ENCODE assay signal across 6 cellular contexts in the genomic region with DNA sequence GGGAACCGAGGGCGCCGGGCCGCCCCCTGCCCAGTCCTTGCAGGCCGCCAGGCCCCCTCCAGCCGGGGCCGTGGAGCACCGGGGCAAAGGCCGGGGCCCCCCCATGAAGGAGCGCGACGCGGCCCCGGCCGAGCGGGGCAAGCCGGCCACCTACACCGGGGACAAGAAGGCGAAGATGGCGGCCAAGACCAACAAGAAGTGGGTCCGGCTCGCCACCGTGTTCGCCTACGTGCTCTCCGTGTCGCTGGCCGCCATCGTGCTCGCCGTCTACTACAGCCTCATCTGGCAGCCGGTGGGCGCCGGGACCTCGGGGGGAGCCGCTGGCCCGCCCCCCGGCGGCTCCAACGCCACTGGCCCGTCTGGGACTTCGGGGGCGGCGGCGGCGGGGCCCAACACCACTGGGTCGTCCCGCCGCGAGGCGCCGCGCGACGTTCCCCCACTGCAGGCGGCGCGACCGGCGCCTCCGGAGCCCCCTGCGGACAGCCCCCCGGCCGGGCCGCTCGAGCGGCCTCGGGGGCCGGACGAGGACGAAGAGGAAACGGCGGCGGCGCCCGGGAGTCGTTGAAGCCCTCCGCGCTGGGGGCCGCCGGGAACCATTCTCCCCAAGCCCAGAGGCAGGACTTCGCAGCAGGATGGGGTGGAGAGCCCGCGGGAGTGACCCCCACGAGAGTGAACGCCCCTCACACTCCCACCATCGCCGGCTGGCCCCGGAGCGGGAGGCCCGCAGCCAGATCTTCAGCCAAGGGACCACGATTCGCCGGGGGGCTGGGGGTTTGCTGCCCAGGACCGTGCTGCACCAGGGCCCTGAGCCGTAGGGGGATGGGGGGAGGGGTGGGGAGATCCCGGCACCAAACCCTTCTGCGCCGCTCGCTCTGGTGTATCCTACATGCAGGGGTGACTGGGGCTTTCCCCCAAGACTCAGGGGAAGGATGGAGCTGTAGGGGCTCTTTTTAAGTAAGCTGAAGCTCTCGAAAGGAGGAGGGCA. TPM values are rescaled to one million over a fixed set of nuclear protein-coding genes. Genes with fewer than 3 reads are reported as not detected.
DNase-seq lines count a peak whose midpoint lies in the region; ATAC-seq and TF ChIP-seq lines count a peak whose summit lies in the region.

No MANE protein-coding gene starts in this region.

- H3K79me2 ChIP-seq in mammary epithelial cell (ENCODE audit: insufficient read depth, low read length) = peaks cover 31% of the 10 kb centered on the region

- in situ Hi-C loops in mammary epithelial cell (cut with MboI; ENCODE audit: low sequenced_read_pairs in 2 of 2) = loop anchor here in 1 of 2 donors (5.0 kb wide), 1 partner anchor 47 kb away; no protein-coding TSS in a partner anchor

- H4K20me1 ChIP-seq in mammary epithelial cell (ENCODE audit: insufficient read depth, low read length) = no peaks in the 10 kb centered on the region

- H2AFZ ChIP-seq in mammary epithelial cell (ENCODE audit: low read depth, low read length) (peak overlapping the region; percentile 51), neuron (ENCODE audit: low read depth, low read length) (no peak overlapping the region)

- DNase-seq in mammary epithelial cell = no peak
- DNase-seq in medulla oblongata (ENCODE audit: extremely low spot score) = no peak

- H3K4me1 ChIP-seq in mammary epithelial cell (ENCODE audit: insufficient read depth, low read length) (peaks cover 52% of the 10 kb centered on the region), neuron (ENCODE audit: insufficient read depth, low read length) (peaks cover 66% of the 10 kb centered on the region)

- no peak overlapping the region for H3K27ac ChIP-seq in mammary epithelial cell (ENCODE audit: insufficient read depth, low read depth, low read length)

- BruUV-seq in mammary epithelial cell (replicated peaks; lab: Mats Ljungman, UMichigan) = no TSS peak

- H3K9me3 ChIP-seq in mammary epithelial cell (replicated peaks; ENCODE audit: insufficient read depth, low read length) (no peaks in the 10 kb centered on the region), neuron (ENCODE audit: low read length) (no peaks in the 10 kb centered on the region)

- intact Hi-C loops in mammary epithelial cell (cut with micrococcal nuclease) = loop anchor here (1.0 kb wide), 2 partner anchors 14 to 44 kb away; no protein-coding TSS in a partner anchor

- ATAC-seq in GM18498 (IDR thresholded peaks at IDR 0.05; ENCODE audit: unreplicated experiment) (peak; percentile 12), HG03432 (IDR thresholded peaks at IDR 0.05; ENCODE audit: unreplicated experiment) (peak; percentile 13), HG03460 (IDR thresholded peaks at IDR 0.05; ENCODE audit: unreplicated experiment) (no peak)

- H3K36me3 ChIP-seq in mammary epithelial cell (ENCODE audit: insufficient read depth, low read length) (no peaks in the 10 kb centered on the region), neuron (ENCODE audit: insufficient read depth, low read length) (no peaks in the 10 kb centered on the region)

- H3K4me2 ChIP-seq in mammary epithelial cell (ENCODE audit: insufficient read depth, low read depth, low read length) = peak overlapping the region; percentile 92

- no peaks in the 10 kb centered on the region for H3K27me3 ChIP-seq in mammary epithelial cell (ENCODE audit: insufficient read depth, low read length)
- peaks cover 9% of the 10 kb centered on the region for H3K27me3 ChIP-seq in neuron (ENCODE audit: insufficient read depth, low read length)

- H3K4me3 ChIP-seq in mammary epithelial cell (replicated peaks in 1 of 3; ENCODE audit: insufficient read depth in 1 of 3, low read depth in 2 of 3, low read length in 3 of 3) = peak overlapping the region; percentile 61 to 77 (median 64)
- peak overlapping the region; percentile 82 for H3K4me3 ChIP-seq in neuron (ENCODE audit: low read length)

- whole genome bisulfite sequencing in mammary epithelial cell (ENCODE audit: low coverage, missing lambda C conversion rate) = no CpG with 5 or more reads among the region's 101 CpGs

- no peak for TF ChIP-seq CTCF in mammary epithelial cell (conservative IDR thresholded peaks at IDR 0.05 in 1 of 2, IDR thresholded peaks at IDR 0.05 in 1 of 2; ENCODE audit: extremely low read depth in 1 of 2, insufficient read depth in 1 of 2, low read depth in 1 of 2, low read length in 2 of 2)

- peak overlapping the region; percentile 27 for H3K9ac ChIP-seq in mammary epithelial cell (ENCODE audit: insufficient read depth, low read length)

- dilution Hi-C loops in mammary epithelial cell (cut with HindIII; ENCODE audit: low sequenced_read_pairs) = loop anchor here (5.0 kb wide), 2 partner anchors 33 to 62 kb away; a partner anchor contains a TSS

- CTCF ChIA-PET in mammary epithelial cell (lab: Charles Lee; ENCODE audit: low non-redundant PET) = no interaction called here

RNA-seq across cellular contexts. Expression of a gene that starts 0.8 kb away (rescaled TPM):
- total RNA-seq in mammary epithelial cell = 10 to 100 TPM; 25.5 to 28.0 TPM
- 10.9 TPM for polyA plus RNA-seq in mammary epithelial cell
- polyA minus RNA-seq in mammary epithelial cell = 40.5 TPM

RNA-seq across cellular contexts. Expression of a gene that starts 16.5 kb away (rescaled TPM):
- total RNA-seq in mammary epithelial cell = 100 to 1,000 TPM in 1 of 2 donors, 10 to 100 TPM in 1; 67.3 to 164 TPM
- polyA plus RNA-seq in mammary epithelial cell = 7.4 TPM
- 99.0 TPM for polyA minus RNA-seq in mammary epithelial cell

RNA-seq across cellular contexts. Expression of a gene that starts 16.5 kb away (rescaled TPM):
- 1 to 10 TPM in 1 of 2 donors, under 1 TPM in 1; 0.67 to 1.4 TPM for total RNA-seq in mammary epithelial cell
- 0.97 TPM for polyA plus RNA-seq in mammary epithelial cell
- not detected for polyA minus RNA-seq in mammary epithelial cell

RNA-seq across cellular contexts. Expression of a gene that starts 26.6 kb away (rescaled TPM):
- not detected for total RNA-seq in mammary epithelial cell
- polyA plus RNA-seq in mammary epithelial cell = not detected
- not detected for polyA minus RNA-seq in mammary epithelial cell

RNA-seq across cellular contexts. Expression of a gene that starts 33.8 kb away (rescaled TPM):
- total RNA-seq in mammary epithelial cell = 1 to 10 TPM in 1 of 2 donors, under 1 TPM in 1; under 0.01 to 1.6 TPM
- polyA plus RNA-seq in mammary epithelial cell = 0.54 TPM
- polyA minus RNA-seq in mammary epithelial cell = 0.47 TPM
